Comparison of ENCODE assay signal across 1 cellular context in the genomic region with DNA sequence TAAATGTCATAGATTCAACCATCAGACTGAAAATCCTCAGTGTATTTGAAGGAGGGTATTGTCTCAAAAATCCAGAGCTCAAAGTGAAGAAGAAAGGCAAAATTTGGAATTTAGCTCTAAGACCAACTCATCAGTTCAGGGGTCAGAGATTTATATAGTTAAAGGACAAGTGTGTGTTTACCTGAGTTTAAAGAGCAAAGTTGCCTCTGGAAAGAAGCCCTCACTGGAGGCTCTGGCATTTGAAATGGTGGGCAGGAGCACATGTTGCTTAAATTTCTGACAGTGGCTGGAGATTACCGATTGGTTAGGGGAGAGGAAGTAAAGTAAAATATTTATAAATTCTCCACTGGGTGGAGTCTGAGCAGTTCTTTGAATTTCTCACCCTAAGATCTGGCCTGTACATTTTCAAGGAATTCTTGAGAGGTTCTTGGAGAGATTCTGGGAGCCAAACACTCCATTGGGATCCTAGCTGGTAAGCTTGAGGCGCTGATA.
TF ChIP-seq lines count a peak whose summit lies in the region.

KYNU (plus strand) TSS at position 400 of the 492 bp plus-strand sequence. CDS start 7,704 bp downstream, outside the sequence.

TF ChIP-seq in HepG2, 621 proteins besides CTCF, POLR2A, EP300 and RAD21 (continued from another document and continues in another):
- no peak for TF ChIP-seq SRSF1 (optimal IDR thresholded peaks at IDR 0.05; ENCODE audit: low read depth, low read length)
- TF ChIP-seq HMGXB4 (CRISPR knock-in tag; IDR thresholded peaks at IDR 0.05; ENCODE audit: borderline replicate concordance in 1 of 2, low read depth in 1 of 2), result peak; percentile 12 to 20; a peak in 2 of 4 replicates
- no peak for TF ChIP-seq ZNF589 (CRISPR knock-in tag; conservative IDR thresholded peaks at IDR 0.05)
- TF ChIP-seq FOSL2 (CRISPR knock-in tag; IDR thresholded peaks at IDR 0.05), result peak; percentile 54
- peak; percentile 69; the same call in 1 of the 2 replicates for TF ChIP-seq ZNF367 (CRISPR knock-in tag; IDR thresholded peaks at IDR 0.05; ENCODE audit: borderline replicate concordance)
- no peak; the same call in 1 of the 2 replicates for TF ChIP-seq KMT2B (CRISPR knock-in tag; IDR thresholded peaks at IDR 0.05)
- no peak for TF ChIP-seq SNAPC4 (CRISPR knock-in tag; IDR thresholded peaks at IDR 0.05)
- TF ChIP-seq ELF4 (CRISPR knock-in tag; IDR thresholded peaks at IDR 0.05; ENCODE audit: borderline replicate concordance), result no peak; the same call in 1 of the 2 replicates
- peak; percentile 51; the same call in 1 of the 2 replicates for TF ChIP-seq LCORL (IDR thresholded peaks at IDR 0.05)
- peak; percentile 88 for TF ChIP-seq LCORL (CRISPR knock-in tag; IDR thresholded peaks at IDR 0.05)
- TF ChIP-seq, protein P1, sequence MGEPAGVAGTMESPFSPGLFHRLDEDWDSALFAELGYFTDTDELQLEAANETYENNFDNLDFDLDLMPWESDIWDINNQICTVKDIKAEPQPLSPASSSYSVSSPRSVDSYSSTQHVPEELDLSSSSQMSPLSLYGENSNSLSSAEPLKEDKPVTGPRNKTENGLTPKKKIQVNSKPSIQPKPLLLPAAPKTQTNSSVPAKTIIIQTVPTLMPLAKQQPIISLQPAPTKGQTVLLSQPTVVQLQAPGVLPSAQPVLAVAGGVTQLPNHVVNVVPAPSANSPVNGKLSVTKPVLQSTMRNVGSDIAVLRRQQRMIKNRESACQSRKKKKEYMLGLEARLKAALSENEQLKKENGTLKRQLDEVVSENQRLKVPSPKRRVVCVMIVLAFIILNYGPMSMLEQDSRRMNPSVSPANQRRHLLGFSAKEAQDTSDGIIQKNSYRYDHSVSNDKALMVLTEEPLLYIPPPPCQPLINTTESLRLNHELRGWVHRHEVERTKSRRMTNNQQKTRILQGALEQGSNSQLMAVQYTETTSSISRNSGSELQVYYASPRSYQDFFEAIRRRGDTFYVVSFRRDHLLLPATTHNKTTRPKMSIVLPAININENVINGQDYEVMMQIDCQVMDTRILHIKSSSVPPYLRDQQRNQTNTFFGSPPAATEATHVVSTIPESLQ (CRISPR knock-in tag; conservative IDR thresholded peaks at IDR 0.05), result no peak
- no peak for TF ChIP-seq ZNF562 (CRISPR knock-in tag; IDR thresholded peaks at IDR 0.05; ENCODE audit: borderline replicate concordance)
- TF ChIP-seq HIVEP1 (CRISPR knock-in tag; IDR thresholded peaks at IDR 0.05), result no peak
- no peak for TF ChIP-seq ZNF737 (CRISPR knock-in tag; IDR thresholded peaks at IDR 0.05; ENCODE audit: borderline replicate concordance)
- TF ChIP-seq TCF12 (IDR thresholded peaks at IDR 0.05), result no peak
- TF ChIP-seq TCF12 (CRISPR knock-in tag; IDR thresholded peaks at IDR 0.05), result peak; percentile 64; the same call in 1 of the 2 replicates
- no peak for TF ChIP-seq ZNF275 (CRISPR knock-in tag; IDR thresholded peaks at IDR 0.05; ENCODE audit: borderline replicate concordance)
- no peak for TF ChIP-seq KLF12 (CRISPR knock-in tag; IDR thresholded peaks at IDR 0.05; ENCODE audit: borderline replicate concordance)
- TF ChIP-seq ZFP36L2 (CRISPR knock-in tag; IDR thresholded peaks at IDR 0.05), result no peak
- TF ChIP-seq, protein P2, sequence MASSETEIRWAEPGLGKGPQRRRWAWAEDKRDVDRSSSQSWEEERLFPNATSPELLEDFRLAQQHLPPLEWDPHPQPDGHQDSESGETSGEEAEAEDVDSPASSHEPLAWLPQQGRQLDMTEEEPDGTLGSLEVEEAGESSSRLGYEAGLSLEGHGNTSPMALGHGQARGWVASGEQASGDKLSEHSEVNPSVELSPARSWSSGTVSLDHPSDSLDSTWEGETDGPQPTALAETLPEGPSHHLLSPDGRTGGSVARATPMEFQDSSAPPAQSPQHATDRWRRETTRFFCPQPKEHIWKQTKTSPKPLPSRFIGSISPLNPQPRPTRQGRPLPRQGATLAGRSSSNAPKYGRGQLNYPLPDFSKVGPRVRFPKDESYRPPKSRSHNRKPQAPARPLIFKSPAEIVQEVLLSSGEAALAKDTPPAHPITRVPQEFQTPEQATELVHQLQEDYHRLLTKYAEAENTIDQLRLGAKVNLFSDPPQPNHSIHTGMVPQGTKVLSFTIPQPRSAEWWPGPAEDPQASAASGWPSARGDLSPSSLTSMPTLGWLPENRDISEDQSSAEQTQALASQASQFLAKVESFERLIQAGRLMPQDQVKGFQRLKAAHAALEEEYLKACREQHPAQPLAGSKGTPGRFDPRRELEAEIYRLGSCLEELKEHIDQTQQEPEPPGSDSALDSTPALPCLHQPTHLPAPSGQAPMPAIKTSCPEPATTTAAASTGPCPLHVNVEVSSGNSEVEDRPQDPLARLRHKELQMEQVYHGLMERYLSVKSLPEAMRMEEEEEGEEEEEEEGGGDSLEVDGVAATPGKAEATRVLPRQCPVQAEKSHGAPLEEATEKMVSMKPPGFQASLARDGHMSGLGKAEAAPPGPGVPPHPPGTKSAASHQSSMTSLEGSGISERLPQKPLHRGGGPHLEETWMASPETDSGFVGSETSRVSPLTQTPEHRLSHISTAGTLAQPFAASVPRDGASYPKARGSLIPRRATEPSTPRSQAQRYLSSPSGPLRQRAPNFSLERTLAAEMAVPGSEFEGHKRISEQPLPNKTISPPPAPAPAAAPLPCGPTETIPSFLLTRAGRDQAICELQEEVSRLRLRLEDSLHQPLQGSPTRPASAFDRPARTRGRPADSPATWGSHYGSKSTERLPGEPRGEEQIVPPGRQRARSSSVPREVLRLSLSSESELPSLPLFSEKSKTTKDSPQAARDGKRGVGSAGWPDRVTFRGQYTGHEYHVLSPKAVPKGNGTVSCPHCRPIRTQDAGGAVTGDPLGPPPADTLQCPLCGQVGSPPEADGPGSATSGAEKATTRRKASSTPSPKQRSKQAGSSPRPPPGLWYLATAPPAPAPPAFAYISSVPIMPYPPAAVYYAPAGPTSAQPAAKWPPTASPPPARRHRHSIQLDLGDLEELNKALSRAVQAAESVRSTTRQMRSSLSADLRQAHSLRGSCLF (CRISPR knock-in tag; IDR thresholded peaks at IDR 0.05; ENCODE audit: borderline replicate concordance), result no peak; the same call in 1 of the 2 replicates
- TF ChIP-seq, protein P3, sequence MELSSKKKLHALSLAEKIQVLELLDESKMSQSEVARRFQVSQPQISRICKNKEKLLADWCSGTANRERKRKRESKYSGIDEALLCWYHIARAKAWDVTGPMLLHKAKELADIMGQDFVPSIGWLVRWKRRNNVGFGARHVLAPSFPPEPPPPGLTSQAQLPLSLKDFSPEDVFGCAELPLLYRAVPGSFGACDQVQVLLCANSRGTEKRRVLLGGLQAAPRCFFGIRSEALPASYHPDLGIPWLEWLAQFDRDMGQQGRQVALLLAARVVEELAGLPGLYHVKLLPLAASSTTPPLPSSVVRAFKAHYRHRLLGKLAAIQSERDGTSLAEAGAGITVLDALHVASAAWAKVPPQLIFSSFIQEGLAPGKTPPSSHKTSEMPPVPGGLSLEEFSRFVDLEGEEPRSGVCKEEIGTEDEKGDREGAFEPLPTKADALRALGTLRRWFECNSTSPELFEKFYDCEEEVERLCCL (CRISPR knock-in tag; IDR thresholded peaks at IDR 0.05; ENCODE audit: borderline replicate concordance), result no peak
- TF ChIP-seq, protein P4, sequence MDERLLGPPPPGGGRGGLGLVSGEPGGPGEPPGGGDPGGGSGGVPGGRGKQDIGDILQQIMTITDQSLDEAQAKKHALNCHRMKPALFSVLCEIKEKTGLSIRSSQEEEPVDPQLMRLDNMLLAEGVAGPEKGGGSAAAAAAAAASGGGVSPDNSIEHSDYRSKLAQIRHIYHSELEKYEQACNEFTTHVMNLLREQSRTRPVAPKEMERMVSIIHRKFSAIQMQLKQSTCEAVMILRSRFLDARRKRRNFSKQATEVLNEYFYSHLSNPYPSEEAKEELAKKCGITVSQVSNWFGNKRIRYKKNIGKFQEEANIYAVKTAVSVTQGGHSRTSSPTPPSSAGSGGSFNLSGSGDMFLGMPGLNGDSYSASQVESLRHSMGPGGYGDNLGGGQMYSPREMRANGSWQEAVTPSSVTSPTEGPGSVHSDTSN (CRISPR knock-in tag; IDR thresholded peaks at IDR 0.05), result no peak
- TF ChIP-seq ZNF616 (CRISPR knock-in tag; IDR thresholded peaks at IDR 0.05; ENCODE audit: low read depth), result no peak
- no peak for TF ChIP-seq RORA (CRISPR knock-in tag; IDR thresholded peaks at IDR 0.05)
- no peak for TF ChIP-seq IRX3 (CRISPR knock-in tag; IDR thresholded peaks at IDR 0.05; ENCODE audit: borderline replicate concordance, low read depth)
- no peak for TF ChIP-seq ATRX (CRISPR knock-in tag; IDR thresholded peaks at IDR 0.05; ENCODE audit: borderline replicate concordance)
- TF ChIP-seq FOXK1 (CRISPR knock-in tag; IDR thresholded peaks at IDR 0.05; ENCODE audit: borderline replicate concordance, low read depth), result peak; percentile 73; the same call in 1 of the 2 replicates
- no peak for TF ChIP-seq PREB (CRISPR knock-in tag; IDR thresholded peaks at IDR 0.05)
- TF ChIP-seq, protein P5, sequence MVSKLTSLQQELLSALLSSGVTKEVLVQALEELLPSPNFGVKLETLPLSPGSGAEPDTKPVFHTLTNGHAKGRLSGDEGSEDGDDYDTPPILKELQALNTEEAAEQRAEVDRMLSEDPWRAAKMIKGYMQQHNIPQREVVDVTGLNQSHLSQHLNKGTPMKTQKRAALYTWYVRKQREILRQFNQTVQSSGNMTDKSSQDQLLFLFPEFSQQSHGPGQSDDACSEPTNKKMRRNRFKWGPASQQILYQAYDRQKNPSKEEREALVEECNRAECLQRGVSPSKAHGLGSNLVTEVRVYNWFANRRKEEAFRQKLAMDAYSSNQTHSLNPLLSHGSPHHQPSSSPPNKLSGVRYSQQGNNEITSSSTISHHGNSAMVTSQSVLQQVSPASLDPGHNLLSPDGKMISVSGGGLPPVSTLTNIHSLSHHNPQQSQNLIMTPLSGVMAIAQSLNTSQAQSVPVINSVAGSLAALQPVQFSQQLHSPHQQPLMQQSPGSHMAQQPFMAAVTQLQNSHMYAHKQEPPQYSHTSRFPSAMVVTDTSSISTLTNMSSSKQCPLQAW (CRISPR knock-in tag; IDR thresholded peaks at IDR 0.05), result no peak
- TF ChIP-seq ZNF766 (CRISPR knock-in tag; IDR thresholded peaks at IDR 0.05; ENCODE audit: borderline replicate concordance), result no peak
- TF ChIP-seq, protein P6, sequence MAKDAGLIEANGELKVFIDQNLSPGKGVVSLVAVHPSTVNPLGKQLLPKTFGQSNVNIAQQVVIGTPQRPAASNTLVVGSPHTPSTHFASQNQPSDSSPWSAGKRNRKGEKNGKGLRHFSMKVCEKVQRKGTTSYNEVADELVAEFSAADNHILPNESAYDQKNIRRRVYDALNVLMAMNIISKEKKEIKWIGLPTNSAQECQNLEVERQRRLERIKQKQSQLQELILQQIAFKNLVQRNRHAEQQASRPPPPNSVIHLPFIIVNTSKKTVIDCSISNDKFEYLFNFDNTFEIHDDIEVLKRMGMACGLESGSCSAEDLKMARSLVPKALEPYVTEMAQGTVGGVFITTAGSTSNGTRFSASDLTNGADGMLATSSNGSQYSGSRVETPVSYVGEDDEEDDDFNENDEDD (CRISPR knock-in tag; IDR thresholded peaks at IDR 0.05; ENCODE audit: borderline replicate concordance), result no peak; the same call in 1 of the 2 replicates
